In the genomic region with DNA sequence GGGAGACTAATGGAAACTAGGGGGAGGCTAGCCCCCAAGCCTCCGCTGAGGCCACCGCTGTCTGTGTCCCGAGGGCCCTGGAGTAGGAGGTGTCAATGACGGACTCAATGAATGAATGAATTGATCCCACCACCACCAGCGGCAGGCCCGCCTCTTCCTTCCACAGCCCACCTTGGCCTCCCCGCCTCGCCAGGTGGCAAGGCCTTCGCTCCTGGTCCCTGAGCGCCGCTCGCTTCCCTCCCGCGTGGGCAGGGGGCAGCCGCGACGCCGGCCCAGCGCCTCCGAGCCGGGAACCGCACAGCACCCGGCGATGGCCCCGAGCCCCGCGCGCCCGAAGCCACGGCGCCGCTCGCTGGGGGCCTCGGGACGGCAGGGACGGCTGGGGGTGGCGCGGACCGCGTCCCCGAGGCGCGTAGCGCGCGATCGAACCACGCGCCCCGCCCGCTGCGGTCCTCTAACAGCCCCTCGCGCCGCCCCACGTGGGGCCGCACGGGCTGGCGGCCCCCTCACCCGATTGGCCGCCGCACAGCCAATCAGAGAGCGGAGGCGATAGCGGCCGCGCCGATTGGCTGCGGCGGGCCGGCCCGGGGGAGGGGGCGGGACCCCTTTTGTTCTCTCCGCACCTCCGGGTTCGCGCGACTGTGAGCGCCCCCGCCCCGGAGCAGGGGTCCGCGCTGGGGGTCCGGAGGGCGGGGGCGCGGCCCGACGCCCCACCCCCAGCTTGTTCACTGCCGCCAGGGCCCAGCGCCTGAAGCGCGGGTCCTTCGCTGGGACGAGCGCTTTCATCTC, we compare ENCODE assay signal across 8 cellular contexts. TPM values are rescaled to one million over a fixed set of nuclear protein-coding genes. Genes with fewer than 3 reads are reported as not detected.
DNase-seq lines count a peak whose midpoint lies in the region; FAIRE-seq and TF ChIP-seq lines count a peak whose summit lies in the region.

No MANE protein-coding gene starts in this region.

- H3K36me3 Mint-ChIP-seq in endothelial cell (ENCODE audit: low read depth, unreplicated experiment) (no peaks in the 10 kb centered on the region), mesothelial cell of epicardium (no peaks in the 10 kb centered on the region)

- peaks cover 4% of the 10 kb centered on the region for H3K4me1 Mint-ChIP-seq in endothelial cell (ENCODE audit: unreplicated experiment)
- peaks cover 19% of the 10 kb centered on the region for H3K4me1 Mint-ChIP-seq in mesothelial cell of epicardium

- H3K27me3 Mint-ChIP-seq in endothelial cell (ENCODE audit: unreplicated experiment) (peaks cover 19% of the 10 kb centered on the region), mesothelial cell of epicardium (ENCODE audit: low read depth) (peaks cover 23% of the 10 kb centered on the region)

- H3K9me3 Mint-ChIP-seq in endothelial cell (ENCODE audit: unreplicated experiment) = no peaks in the 10 kb centered on the region
- H3K9me3 Mint-ChIP-seq in mesothelial cell of epicardium = peaks cover 4% of the 10 kb centered on the region

- H3K4me3 Mint-ChIP-seq in endothelial cell (ENCODE audit: unreplicated experiment) (no peak overlapping the region), mesothelial cell of epicardium (peak overlapping the region; percentile 51)

- no peak for TF ChIP-seq CTCF in endothelial cell (IDR thresholded peaks at IDR 0.05; ENCODE audit: unreplicated experiment)
- TF ChIP-seq CTCF in mesothelial cell of epicardium (IDR thresholded peaks at IDR 0.05; ENCODE audit: unreplicated experiment) = no peak

- no peak for TF ChIP-seq POLR2A in GM12892 (IDR thresholded peaks at IDR 0.05; ENCODE audit: low read depth, low read length)

- DNase-seq in Daoy (ENCODE audit: low read depth) (peak; percentile 89), NCI-H2196 treated with DMSO at 0.1 percent for 48 hours (lab: John Stamatoyannopoulos, UW; ENCODE audit: unreplicated experiment) (peak; percentile 87), endothelial cell (ENCODE audit: low spot score) (peak; percentile 66), mesothelial cell of epicardium (ENCODE audit: low spot score in 2 of 2, unreplicated experiment in 2 of 2) (peak in 1 of 2 experiments; percentile 65), GM12892 (ENCODE audit: insufficient read length) (no peak), urothelium cell line (ENCODE audit: low spot score) (no peak)
- DNase-seq in activated CD8-positive, alpha-beta memory T cell treated with anti-CD3 and anti-CD28 coated beads, Interleukin-2, amount 50 U/mL, for 1 hour (ENCODE audit: extremely low read depth) = peak; percentile 22
- DNase-seq in stimulated activated CD8-positive, alpha-beta memory T cell treated with anti-CD3 and anti-CD28 coated beads, Interleukin-4, amount 100 ng/mL, for 24 hours (ENCODE audit: low read depth) = peak; percentile 30

- peak overlapping the region; percentile 18 for H3K27ac Mint-ChIP-seq in endothelial cell (ENCODE audit: unreplicated experiment)
- no peak overlapping the region for H3K27ac Mint-ChIP-seq in mesothelial cell of epicardium

- no peak for FAIRE-seq in GM12892 (lab: Jason Lieb, UNC)
- FAIRE-seq in urothelium cell line (lab: Jason Lieb, UNC) = no peak

RNA-seq across cellular contexts. Expression of a gene that starts 31.4 kb away (rescaled TPM):
- 5,410 and 5,454 TPM in 2 replicates for total RNA-seq in Daoy (2014; rRNA removed; shearing (Covaris generic))
- total RNA-seq in endothelial cell (ENCODE audit: unreplicated experiment) = 4,184 TPM
- 4,391 to 4,678 TPM (median 4,589 TPM) in 3 replicates for total RNA-seq in mesothelial cell of epicardium
- 2,092 TPM for polyA plus RNA-seq in GM12892 (2012; ENCODE audit: missing spikeins)

RNA-seq across cellular contexts. Expression of a gene that starts 47.0 kb away (rescaled TPM):
- 0.17 TPM in 1 of 2 replicates, not detected in the other for total RNA-seq in Daoy (2014; rRNA removed; shearing (Covaris generic))
- total RNA-seq in endothelial cell (ENCODE audit: unreplicated experiment) (1.5 TPM), mesothelial cell of epicardium (13.0 to 17.3 TPM (median 13.3 TPM) in 3 replicates)
- 0.87 TPM for polyA plus RNA-seq in GM12892 (2012; ENCODE audit: missing spikeins)

Comparison
In these comparisons a context has a peak if more than half of its experiments do, and no peak if none do; other contexts are left out.
1. DNase-seq: peak in Daoy (single experiment), NCI-H2196 treated with DMSO at 0.1 percent for 48 hours (single experiment), activated CD8-positive, alpha-beta memory T cell treated with anti-CD3 and anti-CD28 coated beads, Interleukin-2, amount 50 U/mL, for 1 hour (single experiment), endothelial cell (single experiment) and stimulated activated CD8-positive, alpha-beta memory T cell treated with anti-CD3 and anti-CD28 coated beads, Interleukin-4, amount 100 ng/mL, for 24 hours (single experiment); none in GM12892 (single experiment) and urothelium cell line (single experiment).